ENCODE assay signal across 10 cellular contexts in genomic region chr20:45098096-45098773, GRCh38. TPM values are rescaled to one million over a fixed set of nuclear protein-coding genes. Genes with fewer than 3 reads are reported as not detected.
DNase-seq lines count a peak whose midpoint lies in the region; ATAC-seq and FAIRE-seq lines count a peak whose summit lies in the region.
"Had no signal": no experiment of that assay in that cellular context is flagged by ENCODE, and none has a peak within 500 bp of the region (broad histone marks: within the 10 kb centered on the region; RNA-seq: fewer than 3 reads in every experiment).

No MANE protein-coding gene starts in this region.

- H3K4me1 ChIP-seq in right cardiac atrium (ENCODE audit: control insufficient read depth, insufficient read depth, low read length): no peaks in the 10 kb centered on the region
- peaks cover 0 to 2% of the 10 kb centered on the region in 2 donors for H3K4me1 ChIP-seq in small intestine (ENCODE audit: control insufficient read depth in 2 of 2, insufficient read depth in 1 of 2, low read depth in 1 of 2, low read length in 1 of 2)

- intact Hi-C loops in right cardiac atrium (cut with DNase I): loop anchor here (5.0 to 10.0 kb wide), 5 partner anchors 51 to 194 kb away; no protein-coding TSS in a partner anchor

- H3K9me3 Mint-ChIP-seq in activated naive CD4-positive, alpha-beta T cell treated with anti-CD3 and anti-CD28 coated beads, Interleukin-2, amount 50 U/mL, for 72 hours: no peaks in the 10 kb centered on the region

- H3K27me3 ChIP-seq in right cardiac atrium (ENCODE audit: control insufficient read depth, insufficient read depth): no peaks in the 10 kb centered on the region
- peaks cover 0 to 14% of the 10 kb centered on the region in 2 donors for H3K27me3 ChIP-seq in small intestine (ENCODE audit: control insufficient read depth in 2 of 2, insufficient read depth in 2 of 2, low read length in 2 of 2)

- 6% methylated on average over 92 of the region's 92 CpGs for WGBS in right cardiac atrium
- WGBS in small intestine, 3 donors: 8 to 26% (median 24%) methylated on average over 65 to 92 of the region's 92 CpGs

- H3K27ac ChIP-seq in right cardiac atrium (ENCODE audit: low read length) (no peak overlapping the region), small intestine (ENCODE audit: low read depth in 1 of 2, low read length in 1 of 2) (no peak overlapping the region)
- H3K27ac ChIP-seq: 22Rv1 had no signal

- H3K27ac Mint-ChIP-seq in activated naive CD4-positive, alpha-beta T cell treated with anti-CD3 and anti-CD28 coated beads, Interleukin-2, amount 50 U/mL, for 72 hours: no peak overlapping the region

- no peaks in the 10 kb centered on the region for H3K36me3 ChIP-seq in small intestine (ENCODE audit: control insufficient read depth in 2 of 2, insufficient read depth in 2 of 2, low read length in 2 of 2)

- H3K36me3 Mint-ChIP-seq in activated naive CD4-positive, alpha-beta T cell treated with anti-CD3 and anti-CD28 coated beads, Interleukin-2, amount 50 U/mL, for 72 hours: peaks cover 0 to 4% of the 10 kb centered on the region in 2 donors

- ATAC-seq in activated naive CD4-positive, alpha-beta T cell treated with anti-CD3 and anti-CD28 coated beads, Interleukin-2, amount 50 U/mL, for 72 hours: peak; percentile 9 to 10
- ATAC-seq in right cardiac atrium (peak; percentile 10 to 22), HG03354 (IDR thresholded peaks at IDR 0.05; ENCODE audit: poor library complexity, severe bottlenecking, unreplicated experiment) (no peak), HG03039 (IDR thresholded peaks at IDR 0.05; ENCODE audit: unreplicated experiment) (no peak)

- H3K4me3 ChIP-seq in right cardiac atrium (ENCODE audit: low read length) (peak overlapping the region; percentile 2), small intestine (ENCODE audit: low read depth in 1 of 2, low read length in 2 of 2) (peak overlapping the region in 1 of 2 donors; percentile 27)

- no peaks in the 10 kb centered on the region for H3K9me3 ChIP-seq in right cardiac atrium (ENCODE audit: control insufficient read depth, low read length)
- no peaks in the 10 kb centered on the region for H3K9me3 ChIP-seq in small intestine (ENCODE audit: control insufficient read depth, low read depth)

- peak; percentile 77 for DNase-seq in DMS 273 (lab: John Stamatoyannopoulos, UW; ENCODE audit: unreplicated experiment)
- DNase-seq in DMS 273 treated with DMSO at 0.1 percent for 48 hours (lab: John Stamatoyannopoulos, UW): no peak
- peak in 1 of 2 donors; percentile 29 for DNase-seq in activated naive CD4-positive, alpha-beta T cell treated with anti-CD3 and anti-CD28 coated beads, Interleukin-2, amount 50 U/mL, for 72 hours (ENCODE audit: low spot score in 2 of 2)
- DNase-seq in right cardiac atrium: peak in 2 of 3 donors; percentile 31 to 72
- DNase-seq in small intestine: peak; percentile 36
- DNase-seq in SKM-1 treated with dmso at 0.1 percent for 144 hours (lab: John Stamatoyannopoulos, UW; ENCODE audit: unreplicated experiment): no peak

- no peak for FAIRE-seq in small intestine (lab: Jason Lieb, UNC)

RNA-seq across cellular contexts. Expression of gene KCNS1, which starts 2.7 kb away (rescaled TPM):
- under 1 TPM in 1 of 2 donors, not detected in 1; 0.70 TPM for total RNA-seq in activated naive CD4-positive, alpha-beta T cell treated with anti-CD3 and anti-CD28 coated beads, Interleukin-2, amount 50 U/mL, for 72 hours
- 1 to 10 TPM in 1 of 4 donors, under 1 TPM in 3; 0.37 to 1.2 (median 0.58) TPM for total RNA-seq in right cardiac atrium
- polyA plus RNA-seq in right cardiac atrium: 0.27 TPM
- 1 to 10 TPM in 1 of 3 donors, not detected in 2; 1.0 TPM for polyA plus RNA-seq in small intestine
- total RNA-seq: posterior vena cava had no signal

RNA-seq across cellular contexts. Expression of gene WFDC5, which starts 16.7 kb away (rescaled TPM):
- not detected for total RNA-seq in activated naive CD4-positive, alpha-beta T cell treated with anti-CD3 and anti-CD28 coated beads, Interleukin-2, amount 50 U/mL, for 72 hours
- not detected for total RNA-seq in right cardiac atrium
- polyA plus RNA-seq in right cardiac atrium (not detected), small intestine (under 1 TPM in 1 of 3 donors, not detected in 2; 0.12 TPM)
- total RNA-seq: posterior vena cava had no signal

RNA-seq across cellular contexts. Expression of gene WFDC12, which starts 26.0 kb away (rescaled TPM):
- total RNA-seq in activated naive CD4-positive, alpha-beta T cell treated with anti-CD3 and anti-CD28 coated beads, Interleukin-2, amount 50 U/mL, for 72 hours: not detected
- total RNA-seq in right cardiac atrium: not detected
- polyA plus RNA-seq in right cardiac atrium (not detected), small intestine (under 1 TPM in 1 of 3 donors, not detected in 2; 0.07 TPM)
- total RNA-seq: posterior vena cava had no signal

Comparison
In these comparisons a context has a peak if more than half of its experiments do, and no peak if none do; other contexts are left out.
1. DNase-seq: peak in DMS 273 (single experiment), right cardiac atrium (2 of 3) and small intestine (single experiment); none in DMS 273 treated with DMSO at 0.1 percent for 48 hours (single experiment) and SKM-1 treated with dmso at 0.1 percent for 144 hours (single experiment).
2. ATAC-seq: peak in activated naive CD4-positive, alpha-beta T cell treated with anti-CD3 and anti-CD28 coated beads, Interleukin-2, amount 50 U/mL, for 72 hours (2 of 2) and right cardiac atrium (2 of 2); none in HG03354 (single experiment) and HG03039 (single experiment).